ENCODE assay signal across 27 cellular contexts in genomic region chr2:7704296-7704865, GRCh38.
DNase-seq lines count a peak whose midpoint lies in the region; TF ChIP-seq lines count a peak whose summit lies in the region.
"Had no signal": no experiment of that assay in that cellular context is flagged by ENCODE, and none has a peak within 500 bp of the region (broad histone marks: within the 10 kb centered on the region; RNA-seq: fewer than 3 reads in every experiment).

No MANE protein-coding gene starts in this region.

- H3K27ac ChIP-seq in DOHH2 (ENCODE audit: low read depth, low read length), result peak overlapping the region; percentile 74
- H3K27ac ChIP-seq: BLaER1 treated with 17β-estradiol and CSF1 and Interleukin-3, amounts not matched to agents 10 nM and 100 nM; body of pancreas; dorsolateral prefrontal cortex; esophagus muscularis mucosa; HL-60; PC-9; tibial artery had no signal

- H3K4me1 ChIP-seq in DOHH2 (ENCODE audit: control insufficient read depth, low read length), result peaks cover 35% of the 10 kb centered on the region
- H3K4me1 ChIP-seq: BLaER1 treated with 17β-estradiol and CSF1 and Interleukin-3, amounts not matched to agents 10 nM and 100 nM; body of pancreas; Caco-2; esophagus muscularis mucosa; tibial artery had no signal

- H3K4me3 ChIP-seq in AG10803 (ENCODE audit: low read length) (no peak overlapping the region), DOHH2 (ENCODE audit: low read length) (peak overlapping the region; percentile 38), fibroblast of mammary gland (ENCODE audit: control insufficient read depth, low read depth, low read length) (no peak overlapping the region), foreskin fibroblast (ENCODE audit: low read depth in 1 of 2, low read length in 2 of 2) (no peak overlapping the region)
- H3K4me3 ChIP-seq: BLaER1 treated with 17β-estradiol and CSF1 and Interleukin-3, amounts not matched to agents 10 nM and 100 nM; body of pancreas; dorsolateral prefrontal cortex; esophagus muscularis mucosa; PC-9; tibial artery had no signal

- H3K79me2 ChIP-seq in DOHH2 (ENCODE audit: control insufficient read depth, low read length), result no peaks in the 10 kb centered on the region

- no peaks in the 10 kb centered on the region for H3K27me3 ChIP-seq in DOHH2 (ENCODE audit: control insufficient read depth, low read length)
- H3K27me3 ChIP-seq: BLaER1 treated with 17β-estradiol and CSF1 and Interleukin-3, amounts not matched to agents 10 nM and 100 nM; body of pancreas; dorsolateral prefrontal cortex; esophagus muscularis mucosa; tibial artery had no signal

- peak overlapping the region; percentile 58 for H3K4me2 ChIP-seq in DOHH2 (ENCODE audit: low read length)
- H3K4me2 ChIP-seq: BLaER1 treated with 17β-estradiol and CSF1 and Interleukin-3, amounts not matched to agents 10 nM and 100 nM; PC-9 had no signal

- H3K9me3 ChIP-seq in DOHH2 (ENCODE audit: control insufficient read depth, insufficient read depth, low read length), result peaks cover 5% of the 10 kb centered on the region; the same call in 1 of the 2 replicates
- H3K9me3 ChIP-seq: BLaER1 treated with 17β-estradiol and CSF1 and Interleukin-3, amounts not matched to agents 10 nM and 100 nM; body of pancreas; Caco-2; esophagus muscularis mucosa; tibial artery had no signal

- H3K36me3 ChIP-seq in DOHH2 (ENCODE audit: control insufficient read depth, low read length), result no peaks in the 10 kb centered on the region; the same call in 1 of the 2 replicates
- H3K36me3 ChIP-seq: BLaER1 treated with 17β-estradiol and CSF1 and Interleukin-3, amounts not matched to agents 10 nM and 100 nM; esophagus muscularis mucosa; tibial artery had no signal

- peaks cover 8% of the 10 kb centered on the region; the same call in 1 of the 2 replicates for H3F3A ChIP-seq in DOHH2 (ENCODE audit: control insufficient read depth, insufficient read depth)

- TF ChIP-seq CTCF in AG10803 (conservative IDR thresholded peaks at IDR 0.05; ENCODE audit: low read length) (no peak; the same call in 1 of the 2 replicates), DOHH2 (IDR thresholded peaks at IDR 0.05; ENCODE audit: low read depth, low read length, poor library complexity, severe bottlenecking) (no peak), fibroblast of mammary gland (conservative IDR thresholded peaks at IDR 0.05; ENCODE audit: control insufficient read depth, insufficient read depth, low read depth, low read length) (peak; percentile 5), foreskin fibroblast (IDR thresholded peaks at IDR 0.05; ENCODE audit: low read depth, low read length) (no peak)

- H4K20me1 ChIP-seq in DOHH2 (ENCODE audit: control insufficient read depth, insufficient read depth, low read depth, low read length), result no peaks in the 10 kb centered on the region
- H4K20me1 ChIP-seq: BLaER1 treated with 17β-estradiol and CSF1 and Interleukin-3, amounts not matched to agents 10 nM and 100 nM had no signal

- DNase-seq in AG10803 (ENCODE audit: low read depth) (peak; percentile 44), NCI-H748 (lab: John Stamatoyannopoulos, UW; ENCODE audit: unreplicated experiment) (peak; percentile 64), fibroblast of mammary gland (ENCODE audit: low read depth) (peak; percentile 17), foreskin fibroblast (no peak), activated gamma-delta T cell treated with Interleukin-2 at 50 U/mL for 16 hours (no peak)
- no peak for DNase-seq in activated effector memory CD4-positive, alpha-beta T cell treated with anti-CD3 and anti-CD28 coated beads, Interleukin-2, amount 50 U/mL, for 16 hours
- DNase-seq: ACHN; activated CD4-positive, alpha-beta T cell treated with anti-CD3 and anti-CD28 coated beads, Interleukin-2, amount 50 U/mL, for 4 hours; activated CD8-positive, alpha-beta memory T cell treated with anti-CD3 and anti-CD28 coated beads, Interleukin-2, amount 10 ng/mL, durations not matched to agents 7 days and 5 days; activated T-cell treated with anti-CD3 and anti-CD28 coated beads, Interleukin-2, amount 50 U/mL, for 4 hours; body of pancreas; Caco-2; DMS79; dorsolateral prefrontal cortex; GDM1; KG1; MM.1S; NCI-H446; NK-92 treated with Interleukin-12 subunit alpha and Interleukin-12 subunit beta, amount 100 ng/mL, for 24 hours; PC-9; stimulated activated CD4-positive, alpha-beta T cell treated with anti-CD3 and anti-CD28 coated beads, Interleukin-4, amount 100 ng/mL, for 24 hours; T-helper 2 cell; tibial artery had no signal

- no peaks in the 10 kb centered on the region for H3K9me2 ChIP-seq in DOHH2 (replicated peaks; ENCODE audit: control insufficient read depth, low read length)

Comparison
In these comparisons a context has a peak if more than half of its experiments do, and no peak if none do; other contexts are left out.
1. DNase-seq: peak in AG10803 (single experiment), NCI-H748 (single experiment) and fibroblast of mammary gland (single experiment); none in foreskin fibroblast (0 of 2), activated gamma-delta T cell treated with Interleukin-2 at 50 U/mL for 16 hours (single experiment) and activated effector memory CD4-positive, alpha-beta T cell treated with anti-CD3 and anti-CD28 coated beads, Interleukin-2, amount 50 U/mL, for 16 hours (single experiment).